26 cellular contexts compared by ENCODE assay signal in the genomic region with DNA sequence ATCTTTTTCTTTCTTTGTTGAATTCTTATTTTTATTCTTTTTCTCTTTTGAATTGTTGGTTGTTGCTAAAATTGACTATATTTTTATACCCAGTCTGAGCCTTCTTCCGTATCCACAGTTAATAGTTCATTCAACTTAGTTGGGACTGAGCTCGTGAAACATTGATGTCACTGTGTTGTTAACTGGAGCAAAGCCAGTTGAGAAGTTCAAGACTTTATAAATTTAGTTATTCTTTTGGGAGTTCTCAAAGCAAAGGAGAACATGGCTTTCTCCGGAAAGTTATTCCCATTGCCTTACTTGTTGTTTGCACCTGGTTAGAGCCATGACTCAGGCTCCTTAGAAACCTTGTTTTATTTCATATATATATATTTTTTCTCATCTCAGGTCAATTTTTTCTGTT. TPM values are rescaled to one million over a fixed set of nuclear protein-coding genes. Genes with fewer than 3 reads are reported as not detected.
"Had no signal": no experiment of that assay in that cellular context is flagged by ENCODE, and none has a peak within 500 bp of the region (broad histone marks: within the 10 kb centered on the region; RNA-seq: fewer than 3 reads in every experiment).

No MANE protein-coding gene starts in this region.

- H3K9me3 Mint-ChIP-seq: activated naive CD4-positive, alpha-beta T cell treated with anti-CD3 and anti-CD28 coated beads for 36 hours had no signal

- ATAC-seq: K562, Panc1, SK-N-SH treated with all-trans-retinoic acid at 6 μM for 48 hours had no signal

- H3K27me3 Mint-ChIP-seq: activated CD4-positive, alpha-beta T cell treated with anti-CD3 and anti-CD28 coated beads, Interleukin-2, amount 10 ng/mL, durations not matched to agents 24 days and 14 days; activated naive CD8-positive, alpha-beta T cell treated with anti-CD3 and anti-CD28 coated beads for 36 hours had no signal

- H3K27ac ChIP-seq: adrenal gland, SJSA1 had no signal

- H3K27ac Mint-ChIP-seq: activated naive CD4-positive, alpha-beta T cell treated with anti-CD3 and anti-CD28 coated beads for 36 hours; activated naive CD8-positive, alpha-beta T cell treated with anti-CD3 and anti-CD28 coated beads for 36 hours had no signal

- H3K4me1 ChIP-seq: adrenal gland, SJSA1 had no signal

- H3K4me3 ChIP-seq: adrenal gland, K562, SJSA1 had no signal

- H3K36me3 ChIP-seq: adrenal gland, SJSA1 had no signal

- DNase-seq: activated CD4-positive, alpha-beta T cell treated with anti-CD3 and anti-CD28 coated beads, Interleukin-2, amount 10 ng/mL, durations not matched to agents 24 days and 14 days; activated CD4-positive, alpha-beta T cell treated with anti-CD3 and anti-CD28 coated beads, Interleukin-2, amount 50 U/mL, for 48 hours; activated CD8-positive, alpha-beta memory T cell treated with anti-CD3 and anti-CD28 coated beads for 24 hours; activated gamma-delta T cell; activated naive CD4-positive, alpha-beta T cell treated with anti-CD3 and anti-CD28 coated beads for 36 hours; activated naive CD8-positive, alpha-beta T cell treated with anti-CD3 and anti-CD28 coated beads for 36 hours; adrenal gland; anterior cingulate cortex; caudate nucleus; NCI-H1048; NCI-H146; NCI-H1930; NCI-H510A treated with DMSO at 0.1 percent for 48 hours; NCI-H69; NK-92 treated with Interleukin-12 subunit alpha and Interleukin-12 subunit beta, amount 100 ng/mL, for 24 hours; OCI-M1; RPMI8226; SHP77; SW 1271 had no signal

- H3K4me3 Mint-ChIP-seq: activated CD4-positive, alpha-beta T cell treated with anti-CD3 and anti-CD28 coated beads, Interleukin-2, amount 10 ng/mL, durations not matched to agents 24 days and 14 days; activated naive CD4-positive, alpha-beta T cell treated with anti-CD3 and anti-CD28 coated beads for 36 hours; activated naive CD8-positive, alpha-beta T cell treated with anti-CD3 and anti-CD28 coated beads for 36 hours had no signal

- H3K9me3 ChIP-seq: adrenal gland, SJSA1 had no signal

- H3K27me3 ChIP-seq: adrenal gland, SJSA1 had no signal

RNA-seq across cellular contexts. Expression of gene CTLA4, which starts 8.8 kb away (rescaled TPM):
- total RNA-seq: cerebellum, LHCN-M2, M059J, SJSA1 had no signal
